ENCODE assay signal across 10 cellular contexts in genomic region chr2:163367825-163368582, GRCh38.
"Had no signal": no experiment of that assay in that cellular context is flagged by ENCODE, and none has a peak within 500 bp of the region (broad histone marks: within the 10 kb centered on the region; RNA-seq: fewer than 3 reads in every experiment).

No MANE protein-coding gene starts in this region.

- FAIRE-seq: K562 had no signal

- H3K4me1 ChIP-seq: HAP-1 had no signal

- H3K9me3 ChIP-seq: HAP-1 had no signal

- H3K4me3 ChIP-seq: GM23248, HAP-1, K562 had no signal

- DNase-seq: GM23248, GOT3, H7, HFFc6, IMR-90, KG1 had no signal

- H3K27ac ChIP-seq: GM23248, HL-60 had no signal

- ATAC-seq: HCT116, K562 had no signal
